Comparison of ENCODE assay signal across 8 cellular contexts in the genomic region with DNA sequence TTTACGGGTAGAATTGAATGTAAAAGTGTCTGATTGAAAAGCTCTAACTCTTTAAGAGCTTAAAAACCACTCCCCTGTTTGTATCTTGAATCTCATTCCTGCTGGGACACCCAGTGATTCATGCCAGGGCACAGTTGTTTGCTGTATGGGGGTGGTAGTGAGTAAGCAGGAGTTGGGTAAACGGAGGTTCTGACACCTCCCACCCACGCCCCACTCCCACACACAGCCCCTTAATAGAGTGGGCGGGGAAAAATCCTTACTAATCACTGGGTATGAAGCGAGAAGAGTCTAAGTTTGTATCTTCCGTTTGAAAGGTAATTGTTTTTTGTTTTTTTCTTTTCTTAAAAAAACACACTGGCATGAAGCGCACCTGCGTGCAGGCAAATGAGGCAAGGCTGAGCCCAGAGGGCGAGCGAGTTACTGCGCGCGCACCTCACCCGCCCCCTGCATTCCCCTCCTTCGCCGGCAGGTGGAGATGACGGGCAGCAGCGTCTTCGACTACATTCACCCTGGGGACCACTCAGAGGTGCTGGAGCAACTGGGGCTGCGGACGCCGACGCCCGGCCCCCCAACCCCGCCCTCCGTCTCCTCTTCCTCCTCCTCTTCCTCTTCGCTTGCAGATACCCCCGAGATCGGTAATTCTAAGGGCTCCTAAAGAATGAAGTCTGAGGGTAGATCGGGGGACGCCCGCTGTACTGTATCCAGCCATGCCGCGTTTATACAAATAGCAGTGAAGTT. TPM values are rescaled to one million over a fixed set of nuclear protein-coding genes. Genes with fewer than 3 reads are reported as not detected.
A peak's percentile ranks its signal among the peaks of the same experiment; 100 is the strongest.
DNase-seq lines count a peak whose midpoint lies in the region; ATAC-seq, FAIRE-seq and TF ChIP-seq lines count a peak whose summit lies in the region.

No MANE protein-coding gene starts in this region.

- H3K9me3 ChIP-seq in HEK293 (ENCODE audit: control insufficient read depth, insufficient read depth, low read depth, low read length) (no peaks in the 10 kb centered on the region), pancreas (no peaks in the 10 kb centered on the region), thyroid gland (no peaks in the 10 kb centered on the region)

- H3K9me3 Mint-ChIP-seq in activated naive CD8-positive, alpha-beta T cell (ENCODE audit: low read depth), result no peaks in the 10 kb centered on the region

- peak; percentile 97 for TF ChIP-seq CTCF in HEK293 (tag by site-specific recombination; IDR thresholded peaks at IDR 0.05)
- TF ChIP-seq CTCF in pancreas (IDR thresholded peaks at IDR 0.05), result peak; percentile 90 to 98 (median 96)
- TF ChIP-seq CTCF in thyroid gland (IDR thresholded peaks at IDR 0.05), result peak; percentile 88 to 98 (median 96)

- H3K4me1 ChIP-seq in HEK293 (ENCODE audit: control insufficient read depth, insufficient read depth, low read length) (peaks cover 17% of the 10 kb centered on the region), pancreas (peaks cover 0 to 7% (median 7%) of the 10 kb centered on the region in 3 donors), thyroid gland (peaks cover 5 to 11% of the 10 kb centered on the region in 2 donors)

- H3K27ac Mint-ChIP-seq in activated naive CD8-positive, alpha-beta T cell, result peak overlapping the region; percentile 92

- intact Hi-C loops in Right ventricle myocardium inferior (cut with DNase I), result loop anchor here (5.0 kb wide), 1 partner anchor 92 kb away; no protein-coding TSS in a partner anchor
- intact Hi-C loops in pancreas (cut with DNase I), result no loop called here
- intact Hi-C loops in thyroid gland (cut with DNase I), result no loop called here

- H3K36me3 Mint-ChIP-seq in activated naive CD8-positive, alpha-beta T cell, result no peaks in the 10 kb centered on the region

- H3K4me1 Mint-ChIP-seq in activated naive CD8-positive, alpha-beta T cell (ENCODE audit: low read depth), result peaks cover 22% of the 10 kb centered on the region

- DNase-seq in NCI-H1092 treated with DMSO at 0.1 percent for 48 hours (lab: John Stamatoyannopoulos, UW) (peak; percentile 74), Right ventricle myocardium inferior (ENCODE audit: missing footprints) (peak; percentile 93), pancreas (peak; percentile 79 to 98 (median 92)), thyroid gland (peak; percentile 83 to 84)

- peaks cover 3% of the 10 kb centered on the region for H3K27me3 Mint-ChIP-seq in activated naive CD8-positive, alpha-beta T cell

- peak in 1 of 2 donors; percentile 15 for TF ChIP-seq POLR2A in thyroid gland (IDR thresholded peaks at IDR 0.05)

- no peaks in the 10 kb centered on the region for H3K27me3 ChIP-seq in pancreas
- no peaks in the 10 kb centered on the region for H3K27me3 ChIP-seq in thyroid gland

- 1% methylated on average over 33 to 34 of the region's 34 CpGs for WGBS in pancreas, 2 donors
- 1% methylated on average over 34 of the region's 34 CpGs for WGBS in thyroid gland, 2 donors

- POLR2A ChIA-PET in HEK293 (lab: Yijun Ruan, JAX), result interaction anchor here (0.5 to 2.1 kb wide), 12 partner anchors 9 to 294 kb away, joined by 3 to 10 read pairs (median 4); a partner anchor contains a TSS

- FAIRE-seq in G401.6 (lab: Jason Lieb, UNC) (peak; percentile 97), pancreas (lab: Jason Lieb, UNC) (no peak)

- peak; percentile 90 for ATAC-seq in SK-N-SH treated with all-trans-retinoic acid at 6 μM for 48 hours
- ATAC-seq in Right ventricle myocardium inferior, result peak; percentile 89
- ATAC-seq in pancreas, result peak; percentile 92 to 98 (median 96)

- H3K4me3 ChIP-seq in HEK293 (ENCODE audit: low read depth, low read length), result peak overlapping the region; percentile 40
- peak overlapping the region; percentile 7 to 53 (median 27) for H3K4me3 ChIP-seq in pancreas
- peak overlapping the region in 2 of 3 donors; percentile 23 to 25 for H3K4me3 ChIP-seq in thyroid gland (replicated peaks in 1 of 3)

- H3K4me3 Mint-ChIP-seq in activated naive CD8-positive, alpha-beta T cell, result peak overlapping the region; percentile 90

- H3K27ac ChIP-seq in HEK293 (ENCODE audit: extremely low read depth, low read depth, low read length) (peak overlapping the region; percentile 80), pancreas (peak overlapping the region in 3 of 4 donors; percentile 8 to 44 (median 18)), thyroid gland (no peak overlapping the region)

- H3K36me3 ChIP-seq in HEK293 (ENCODE audit: control insufficient read depth in 2 of 2, insufficient read depth in 1 of 2, low read length in 2 of 2) (no peaks in the 10 kb centered on the region; a peak in 1 of 3 replicates), pancreas (no peaks in the 10 kb centered on the region), thyroid gland (no peaks in the 10 kb centered on the region)

- CTCF ChIA-PET in HEK293 (lab: Yijun Ruan, JAX), result interaction anchor here (0.6 to 7.2 kb wide), 39 partner anchors 10 to 957 kb away, joined by 3 to 72 read pairs (median 4); a partner anchor contains a TSS

TF ChIP-seq in HEK293, 187 proteins besides CTCF, POLR2A, EP300 and RAD21 (continues in another document):
- no peak for TF ChIP-seq ZNF416 (tag by site-specific recombination; IDR thresholded peaks at IDR 0.05)
- TF ChIP-seq ZNF626 (tag by site-specific recombination; IDR thresholded peaks at IDR 0.05), result no peak
- no peak for TF ChIP-seq ZNF510 (tag by site-specific recombination; IDR thresholded peaks at IDR 0.05; ENCODE audit: insufficient replicate concordance)
- TF ChIP-seq ZIC2 (tag by site-specific recombination; IDR thresholded peaks at IDR 0.05), result peak; percentile 41
- peak; percentile 95 for TF ChIP-seq EGR2 (tag by site-specific recombination; IDR thresholded peaks at IDR 0.05; ENCODE audit: low read depth)
- peak; percentile 42; the same call in 1 of the 2 replicates for TF ChIP-seq ZNF24 (tag by site-specific recombination; IDR thresholded peaks at IDR 0.05)
- TF ChIP-seq ZNF366 (tag by site-specific recombination; conservative IDR thresholded peaks at IDR 0.05), result peak; percentile 27; the same call in 1 of the 2 replicates
- TF ChIP-seq, protein P1, sequence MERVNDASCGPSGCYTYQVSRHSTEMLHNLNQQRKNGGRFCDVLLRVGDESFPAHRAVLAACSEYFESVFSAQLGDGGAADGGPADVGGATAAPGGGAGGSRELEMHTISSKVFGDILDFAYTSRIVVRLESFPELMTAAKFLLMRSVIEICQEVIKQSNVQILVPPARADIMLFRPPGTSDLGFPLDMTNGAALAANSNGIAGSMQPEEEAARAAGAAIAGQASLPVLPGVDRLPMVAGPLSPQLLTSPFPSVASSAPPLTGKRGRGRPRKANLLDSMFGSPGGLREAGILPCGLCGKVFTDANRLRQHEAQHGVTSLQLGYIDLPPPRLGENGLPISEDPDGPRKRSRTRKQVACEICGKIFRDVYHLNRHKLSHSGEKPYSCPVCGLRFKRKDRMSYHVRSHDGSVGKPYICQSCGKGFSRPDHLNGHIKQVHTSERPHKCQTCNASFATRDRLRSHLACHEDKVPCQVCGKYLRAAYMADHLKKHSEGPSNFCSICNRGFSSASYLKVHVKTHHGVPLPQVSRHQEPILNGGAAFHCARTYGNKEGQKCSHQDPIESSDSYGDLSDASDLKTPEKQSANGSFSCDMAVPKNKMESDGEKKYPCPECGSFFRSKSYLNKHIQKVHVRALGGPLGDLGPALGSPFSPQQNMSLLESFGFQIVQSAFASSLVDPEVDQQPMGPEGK (tag by site-specific recombination; IDR thresholded peaks at IDR 0.05), result peak; percentile 76
- TF ChIP-seq ZNF837 (tag by site-specific recombination; IDR thresholded peaks at IDR 0.05), result no peak
- no peak for TF ChIP-seq ZNF16 (tag by site-specific recombination; IDR thresholded peaks at IDR 0.05; ENCODE audit: low read depth)
- TF ChIP-seq ZNF404 (tag by site-specific recombination; IDR thresholded peaks at IDR 0.05), result no peak

TF ChIP-seq in SK-N-SH treated with all-trans-retinoic acid at 6 μM for 48 hours, 23 proteins besides CTCF, POLR2A, EP300 and RAD21 (continues in another document):
- no peak; the same call in 1 of the 2 replicates for TF ChIP-seq ZNF8 (CRISPR knock-in tag; IDR thresholded peaks at IDR 0.05)
- no peak for TF ChIP-seq ESRRG (CRISPR knock-in tag; IDR thresholded peaks at IDR 0.05)
- no peak for TF ChIP-seq TOX (CRISPR knock-in tag; IDR thresholded peaks at IDR 0.05; ENCODE audit: borderline replicate concordance)
- TF ChIP-seq, protein P2, sequence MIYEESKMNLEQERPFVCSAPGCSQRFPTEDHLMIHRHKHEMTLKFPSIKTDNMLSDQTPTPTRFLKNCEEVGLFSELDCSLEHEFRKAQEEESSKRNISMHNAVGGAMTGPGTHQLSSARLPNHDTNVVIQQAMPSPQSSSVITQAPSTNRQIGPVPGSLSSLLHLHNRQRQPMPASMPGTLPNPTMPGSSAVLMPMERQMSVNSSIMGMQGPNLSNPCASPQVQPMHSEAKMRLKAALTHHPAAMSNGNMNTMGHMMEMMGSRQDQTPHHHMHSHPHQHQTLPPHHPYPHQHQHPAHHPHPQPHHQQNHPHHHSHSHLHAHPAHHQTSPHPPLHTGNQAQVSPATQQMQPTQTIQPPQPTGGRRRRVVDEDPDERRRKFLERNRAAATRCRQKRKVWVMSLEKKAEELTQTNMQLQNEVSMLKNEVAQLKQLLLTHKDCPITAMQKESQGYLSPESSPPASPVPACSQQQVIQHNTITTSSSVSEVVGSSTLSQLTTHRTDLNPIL (CRISPR knock-in tag; IDR thresholded peaks at IDR 0.05; ENCODE audit: low read depth), result no peak
- TF ChIP-seq RARB (CRISPR knock-in tag; IDR thresholded peaks at IDR 0.05), result no peak
- no peak for TF ChIP-seq CSDC2 (CRISPR knock-in tag; IDR thresholded peaks at IDR 0.05)
- TF ChIP-seq SNAI2 (CRISPR knock-in tag; IDR thresholded peaks at IDR 0.05), result no peak
- no peak for TF ChIP-seq ISL1 (CRISPR knock-in tag; IDR thresholded peaks at IDR 0.05)
- TF ChIP-seq ZNF565 (CRISPR knock-in tag; conservative IDR thresholded peaks at IDR 0.05; ENCODE audit: low read depth), result no peak
- no peak for TF ChIP-seq TCF4 (CRISPR knock-in tag; IDR thresholded peaks at IDR 0.05; ENCODE audit: borderline replicate concordance)

RNA-seq across cellular contexts. Expression of a gene that starts 12.8 kb away (rescaled TPM):
- total RNA-seq in Right ventricle myocardium inferior (27.7 TPM), pancreas (10 to 100 TPM; 11.9 to 17.8 (median 13.6) TPM), thyroid gland (100 to 1,000 TPM in 1 of 4 donors, 10 to 100 TPM in 3; 45.1 to 100 (median 67.2) TPM)
- polyA plus RNA-seq in pancreas, result 1 to 10 TPM; 3.4 to 6.0 TPM

RNA-seq across cellular contexts. Expression of a gene that starts 16.0 kb away (rescaled TPM):
- total RNA-seq in Right ventricle myocardium inferior (not detected), pancreas (under 1 TPM; 0.12 to 0.42 (median 0.23) TPM), thyroid gland (under 1 TPM in 2 of 4 donors, not detected in 2; 0.56 to 0.71 TPM)
- under 1 TPM; 0.46 to 0.49 TPM for polyA plus RNA-seq in pancreas

Comparison
In these comparisons a context has a peak if more than half of its experiments do, and no peak if none do; other contexts are left out.
1. H3K27ac ChIP-seq: peak in HEK293 (single experiment) and pancreas (3 of 4); none in thyroid gland (0 of 3).
2. Peak in every context shown above with its lines, with median percentiles within 50 percentile points of each other: H3K4me3 ChIP-seq, CTCF ChIP-seq, DNase-seq and ATAC-seq.